ENCODE assay signal across 2 cellular contexts in the genomic region with DNA sequence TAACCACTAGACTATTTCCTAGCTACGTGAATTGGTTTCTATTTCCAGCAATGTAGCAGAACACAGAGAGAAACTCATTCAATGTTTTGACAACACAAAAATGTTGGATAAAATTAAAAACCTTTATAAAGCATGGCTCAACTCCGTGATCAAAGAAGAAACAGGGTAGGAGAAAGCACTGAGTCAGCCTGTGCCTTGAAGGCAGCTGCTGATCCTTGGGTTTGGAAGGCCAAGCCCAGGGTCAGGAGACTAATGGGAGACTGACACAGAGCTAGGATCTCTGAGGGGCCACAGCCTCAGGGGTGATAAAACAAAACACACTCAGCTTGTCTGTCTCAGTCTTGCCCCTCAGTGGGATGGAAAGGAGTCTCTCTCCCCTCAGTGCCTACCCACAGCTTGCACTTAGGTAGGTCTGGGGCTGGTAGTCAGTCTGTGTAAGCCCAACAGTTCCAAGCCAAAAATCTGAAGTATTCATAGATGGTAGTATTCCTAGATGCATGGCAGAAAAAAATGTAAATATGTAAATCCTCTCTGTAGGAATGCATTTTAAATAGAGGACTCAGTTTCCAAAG.
TF ChIP-seq lines count a peak whose summit lies in the region.

No MANE protein-coding gene starts in this region.

TF ChIP-seq in WTC11, 78 proteins besides CTCF, POLR2A, EP300 and RAD21 (continued from another document):
- TF ChIP-seq, protein P1, sequence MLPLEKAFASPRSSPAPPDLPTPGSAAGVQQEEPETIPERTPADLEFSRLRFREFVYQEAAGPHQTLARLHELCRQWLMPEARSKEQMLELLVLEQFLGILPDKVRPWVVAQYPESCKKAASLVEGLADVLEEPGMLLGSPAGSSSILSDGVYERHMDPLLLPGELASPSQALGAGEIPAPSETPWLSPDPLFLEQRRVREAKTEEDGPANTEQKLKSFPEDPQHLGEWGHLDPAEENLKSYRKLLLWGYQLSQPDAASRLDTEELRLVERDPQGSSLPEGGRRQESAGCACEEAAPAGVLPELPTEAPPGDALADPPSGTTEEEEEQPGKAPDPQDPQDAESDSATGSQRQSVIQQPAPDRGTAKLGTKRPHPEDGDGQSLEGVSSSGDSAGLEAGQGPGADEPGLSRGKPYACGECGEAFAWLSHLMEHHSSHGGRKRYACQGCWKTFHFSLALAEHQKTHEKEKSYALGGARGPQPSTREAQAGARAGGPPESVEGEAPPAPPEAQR (CRISPR knock-in tag; IDR thresholded peaks at IDR 0.05) = no peak

TF ChIP-seq in SK-N-SH, 30 proteins besides CTCF, POLR2A, EP300 and RAD21 (continued from another document):
- TF ChIP-seq, protein P2, sequence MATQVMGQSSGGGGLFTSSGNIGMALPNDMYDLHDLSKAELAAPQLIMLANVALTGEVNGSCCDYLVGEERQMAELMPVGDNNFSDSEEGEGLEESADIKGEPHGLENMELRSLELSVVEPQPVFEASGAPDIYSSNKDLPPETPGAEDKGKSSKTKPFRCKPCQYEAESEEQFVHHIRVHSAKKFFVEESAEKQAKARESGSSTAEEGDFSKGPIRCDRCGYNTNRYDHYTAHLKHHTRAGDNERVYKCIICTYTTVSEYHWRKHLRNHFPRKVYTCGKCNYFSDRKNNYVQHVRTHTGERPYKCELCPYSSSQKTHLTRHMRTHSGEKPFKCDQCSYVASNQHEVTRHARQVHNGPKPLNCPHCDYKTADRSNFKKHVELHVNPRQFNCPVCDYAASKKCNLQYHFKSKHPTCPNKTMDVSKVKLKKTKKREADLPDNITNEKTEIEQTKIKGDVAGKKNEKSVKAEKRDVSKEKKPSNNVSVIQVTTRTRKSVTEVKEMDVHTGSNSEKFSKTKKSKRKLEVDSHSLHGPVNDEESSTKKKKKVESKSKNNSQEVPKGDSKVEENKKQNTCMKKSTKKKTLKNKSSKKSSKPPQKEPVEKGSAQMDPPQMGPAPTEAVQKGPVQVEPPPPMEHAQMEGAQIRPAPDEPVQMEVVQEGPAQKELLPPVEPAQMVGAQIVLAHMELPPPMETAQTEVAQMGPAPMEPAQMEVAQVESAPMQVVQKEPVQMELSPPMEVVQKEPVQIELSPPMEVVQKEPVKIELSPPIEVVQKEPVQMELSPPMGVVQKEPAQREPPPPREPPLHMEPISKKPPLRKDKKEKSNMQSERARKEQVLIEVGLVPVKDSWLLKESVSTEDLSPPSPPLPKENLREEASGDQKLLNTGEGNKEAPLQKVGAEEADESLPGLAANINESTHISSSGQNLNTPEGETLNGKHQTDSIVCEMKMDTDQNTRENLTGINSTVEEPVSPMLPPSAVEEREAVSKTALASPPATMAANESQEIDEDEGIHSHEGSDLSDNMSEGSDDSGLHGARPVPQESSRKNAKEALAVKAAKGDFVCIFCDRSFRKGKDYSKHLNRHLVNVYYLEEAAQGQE (IDR thresholded peaks at IDR 0.05; ENCODE audit: low read depth, low read length) = no peak
- TF ChIP-seq ELF1 (IDR thresholded peaks at IDR 0.05) = no peak
- TF ChIP-seq, protein P3, sequence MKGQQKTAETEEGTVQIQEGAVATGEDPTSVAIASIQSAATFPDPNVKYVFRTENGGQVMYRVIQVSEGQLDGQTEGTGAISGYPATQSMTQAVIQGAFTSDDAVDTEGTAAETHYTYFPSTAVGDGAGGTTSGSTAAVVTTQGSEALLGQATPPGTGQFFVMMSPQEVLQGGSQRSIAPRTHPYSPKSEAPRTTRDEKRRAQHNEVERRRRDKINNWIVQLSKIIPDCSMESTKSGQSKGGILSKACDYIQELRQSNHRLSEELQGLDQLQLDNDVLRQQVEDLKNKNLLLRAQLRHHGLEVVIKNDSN (IDR thresholded peaks at IDR 0.05; ENCODE audit: borderline replicate concordance, low read depth) = no peak
- no peak for TF ChIP-seq POLR2AphosphoS5 (IDR thresholded peaks at IDR 0.05; ENCODE audit: low read depth, low read length)
- TF ChIP-seq GABPA (IDR thresholded peaks at IDR 0.05; ENCODE audit: low read depth) = no peak
- TF ChIP-seq, protein P4, sequence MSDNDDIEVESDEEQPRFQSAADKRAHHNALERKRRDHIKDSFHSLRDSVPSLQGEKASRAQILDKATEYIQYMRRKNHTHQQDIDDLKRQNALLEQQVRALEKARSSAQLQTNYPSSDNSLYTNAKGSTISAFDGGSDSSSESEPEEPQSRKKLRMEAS (IDR thresholded peaks at IDR 0.05; ENCODE audit: low read depth) = no peak
- TF ChIP-seq, protein P5, sequence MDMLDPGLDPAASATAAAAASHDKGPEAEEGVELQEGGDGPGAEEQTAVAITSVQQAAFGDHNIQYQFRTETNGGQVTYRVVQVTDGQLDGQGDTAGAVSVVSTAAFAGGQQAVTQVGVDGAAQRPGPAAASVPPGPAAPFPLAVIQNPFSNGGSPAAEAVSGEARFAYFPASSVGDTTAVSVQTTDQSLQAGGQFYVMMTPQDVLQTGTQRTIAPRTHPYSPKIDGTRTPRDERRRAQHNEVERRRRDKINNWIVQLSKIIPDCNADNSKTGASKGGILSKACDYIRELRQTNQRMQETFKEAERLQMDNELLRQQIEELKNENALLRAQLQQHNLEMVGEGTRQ (IDR thresholded peaks at IDR 0.05; ENCODE audit: borderline replicate concordance, low read depth, low read length) = no peak
- TF ChIP-seq CHD2 (IDR thresholded peaks at IDR 0.05; ENCODE audit: low read length, partially characterized antibody) = no peak
- TF ChIP-seq, protein P6, sequence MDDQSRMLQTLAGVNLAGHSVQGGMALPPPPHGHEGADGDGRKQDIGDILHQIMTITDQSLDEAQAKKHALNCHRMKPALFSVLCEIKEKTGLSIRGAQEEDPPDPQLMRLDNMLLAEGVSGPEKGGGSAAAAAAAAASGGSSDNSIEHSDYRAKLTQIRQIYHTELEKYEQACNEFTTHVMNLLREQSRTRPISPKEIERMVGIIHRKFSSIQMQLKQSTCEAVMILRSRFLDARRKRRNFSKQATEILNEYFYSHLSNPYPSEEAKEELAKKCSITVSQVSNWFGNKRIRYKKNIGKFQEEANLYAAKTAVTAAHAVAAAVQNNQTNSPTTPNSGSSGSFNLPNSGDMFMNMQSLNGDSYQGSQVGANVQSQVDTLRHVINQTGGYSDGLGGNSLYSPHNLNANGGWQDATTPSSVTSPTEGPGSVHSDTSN (IDR thresholded peaks at IDR 0.05) = no peak
- no peak for TF ChIP-seq RFX5 (IDR thresholded peaks at IDR 0.05; ENCODE audit: low read length)
- TF ChIP-seq, protein P7, sequence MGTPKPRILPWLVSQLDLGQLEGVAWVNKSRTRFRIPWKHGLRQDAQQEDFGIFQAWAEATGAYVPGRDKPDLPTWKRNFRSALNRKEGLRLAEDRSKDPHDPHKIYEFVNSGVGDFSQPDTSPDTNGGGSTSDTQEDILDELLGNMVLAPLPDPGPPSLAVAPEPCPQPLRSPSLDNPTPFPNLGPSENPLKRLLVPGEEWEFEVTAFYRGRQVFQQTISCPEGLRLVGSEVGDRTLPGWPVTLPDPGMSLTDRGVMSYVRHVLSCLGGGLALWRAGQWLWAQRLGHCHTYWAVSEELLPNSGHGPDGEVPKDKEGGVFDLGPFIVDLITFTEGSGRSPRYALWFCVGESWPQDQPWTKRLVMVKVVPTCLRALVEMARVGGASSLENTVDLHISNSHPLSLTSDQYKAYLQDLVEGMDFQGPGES (IDR thresholded peaks at IDR 0.05; ENCODE audit: low read depth, low read length) = no peak
- no peak for TF ChIP-seq SMC3 (IDR thresholded peaks at IDR 0.05; ENCODE audit: low read depth, low read length)
- no peak for TF ChIP-seq EZH2phosphoT487 (IDR thresholded peaks at IDR 0.05; ENCODE audit: borderline replicate concordance, low read depth)
- TF ChIP-seq GATA2 (CRISPR knock-in tag; IDR thresholded peaks at IDR 0.05) = no peak
- TF ChIP-seq TCF12 (IDR thresholded peaks at IDR 0.05) = no peak
